13 cellular contexts compared by ENCODE assay signal in genomic region chr22:46508391-46508999, GRCh38.
"Had no signal": no experiment of that assay in that cellular context is flagged by ENCODE, and none has a peak within 500 bp of the region (broad histone marks: within the 10 kb centered on the region; RNA-seq: fewer than 3 reads in every experiment).

No MANE protein-coding gene starts in this region.

- H3K9me3 Mint-ChIP-seq: activated naive CD4-positive, alpha-beta T cell treated with anti-CD3 and anti-CD28 coated beads, Interleukin-2, amount 50 U/mL, for 24 hours; nephron progenitor cell; stimulated activated naive CD8-positive, alpha-beta T cell treated with anti-CD3 and anti-CD28 coated beads, Interleukin-15, Interleukin-2, amounts not matched to agents 100 ng/mL and 50 ng/mL, for 24 hours; T-helper 1 cell treated with Interleukin-12 subunit alpha and Interleukin-12 subunit beta and Interleukin-4 antibody, amounts not matched to agents 30 μg/mL and 1 μg/mL, for 36 hours had no signal

- H3K9me3 ChIP-seq: heart right ventricle, pancreas had no signal

- DNase-seq: activated T-cell treated with anti-CD3 and anti-CD28 coated beads, Interleukin-2, amount 50 U/mL, for 1 hour; amniotic stem cell; brain microvascular endothelial cell; dorsolateral prefrontal cortex; foreskin melanocyte; heart right ventricle; nephron progenitor cell; stimulated activated CD4-positive, alpha-beta T cell treated with anti-CD3 and anti-CD28 coated beads, Interleukin-4, amount 100 ng/mL, for 1 hour; stimulated activated CD8-positive, alpha-beta memory T cell treated with anti-CD3 and anti-CD28 coated beads, Interleukin-4, amount 100 ng/mL, for 48 hours had no signal

- H3K27ac ChIP-seq: brain microvascular endothelial cell, dorsolateral prefrontal cortex, heart right ventricle, pancreas had no signal

- H3K4me3 Mint-ChIP-seq: activated naive CD4-positive, alpha-beta T cell treated with anti-CD3 and anti-CD28 coated beads, Interleukin-2, amount 50 U/mL, for 24 hours; nephron progenitor cell; stimulated activated naive CD8-positive, alpha-beta T cell treated with anti-CD3 and anti-CD28 coated beads, Interleukin-15, Interleukin-2, amounts not matched to agents 100 ng/mL and 50 ng/mL, for 24 hours; T-helper 1 cell treated with Interleukin-12 subunit alpha and Interleukin-12 subunit beta and Interleukin-4 antibody, amounts not matched to agents 30 μg/mL and 1 μg/mL, for 36 hours had no signal

- H3K36me3 Mint-ChIP-seq: activated naive CD4-positive, alpha-beta T cell treated with anti-CD3 and anti-CD28 coated beads, Interleukin-2, amount 50 U/mL, for 24 hours had no signal

- H3K27ac Mint-ChIP-seq: activated naive CD4-positive, alpha-beta T cell treated with anti-CD3 and anti-CD28 coated beads, Interleukin-2, amount 50 U/mL, for 24 hours; nephron progenitor cell; stimulated activated naive CD8-positive, alpha-beta T cell treated with anti-CD3 and anti-CD28 coated beads, Interleukin-15, Interleukin-2, amounts not matched to agents 100 ng/mL and 50 ng/mL, for 24 hours; T-helper 1 cell treated with Interleukin-12 subunit alpha and Interleukin-12 subunit beta and Interleukin-4 antibody, amounts not matched to agents 30 μg/mL and 1 μg/mL, for 36 hours had no signal

- ATAC-seq: pancreas had no signal

- H3K4me1 ChIP-seq: heart right ventricle, pancreas had no signal

- H3K27me3 ChIP-seq: brain microvascular endothelial cell, pancreas had no signal

- H3K4me1 Mint-ChIP-seq: activated naive CD4-positive, alpha-beta T cell treated with anti-CD3 and anti-CD28 coated beads, Interleukin-2, amount 50 U/mL, for 24 hours had no signal

- H3K36me3 ChIP-seq: brain microvascular endothelial cell, heart right ventricle, pancreas had no signal

- H3K4me3 ChIP-seq: dorsolateral prefrontal cortex, heart right ventricle, pancreas had no signal

- H3K27me3 Mint-ChIP-seq: activated naive CD4-positive, alpha-beta T cell treated with anti-CD3 and anti-CD28 coated beads, Interleukin-2, amount 50 U/mL, for 24 hours; stimulated activated naive CD8-positive, alpha-beta T cell treated with anti-CD3 and anti-CD28 coated beads, Interleukin-15, Interleukin-2, amounts not matched to agents 100 ng/mL and 50 ng/mL, for 24 hours had no signal
